ENCODE assay signal across 13 cellular contexts in the genomic region with DNA sequence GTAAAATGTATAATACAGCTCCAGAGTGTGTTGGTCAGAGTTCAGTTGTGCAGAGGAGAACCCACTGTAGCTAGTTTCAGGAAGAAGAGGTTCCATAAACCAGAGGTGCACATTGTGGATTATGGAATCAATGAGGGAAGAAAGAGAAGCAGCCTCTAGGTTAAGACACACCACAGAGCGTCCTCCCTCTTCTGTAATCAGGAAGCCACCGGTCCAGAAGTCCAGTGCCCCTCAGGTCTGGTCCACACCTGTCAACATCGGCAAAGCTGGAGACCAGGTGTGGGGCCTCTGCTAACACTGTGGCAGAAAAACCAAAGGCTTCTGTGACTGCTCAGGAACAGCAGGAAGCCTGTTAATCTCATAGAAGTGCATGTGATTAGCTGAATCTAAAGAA. TPM values are rescaled to one million over a fixed set of nuclear protein-coding genes. Genes with fewer than 3 reads are reported as not detected.
DNase-seq lines count a peak whose midpoint lies in the region; ATAC-seq and TF ChIP-seq lines count a peak whose summit lies in the region.
"Had no signal": no experiment of that assay in that cellular context is flagged by ENCODE, and none has a peak within 500 bp of the region (broad histone marks: within the 10 kb centered on the region; RNA-seq: fewer than 3 reads in every experiment).

No MANE protein-coding gene starts in this region.

- H3K4me1 ChIP-seq in heart left ventricle (peaks cover 3 to 61% (median 41%) of the 10 kb centered on the region in 12 donors), vagina (peaks cover 45% of the 10 kb centered on the region)
- no peaks in the 10 kb centered on the region for H3K4me1 ChIP-seq in naive thymus-derived CD4-positive, alpha-beta T cell (ENCODE audit: control insufficient read depth in 2 of 2, insufficient read depth in 2 of 2, low read length in 2 of 2)

- POLR2A ChIA-PET in naive thymus-derived CD4-positive, alpha-beta T cell (lab: Charles Lee), result interaction anchor here (0.5 to 3.6 kb wide), 4 partner anchors 19 to 130 kb away, joined by 3 to 31 read pairs (median 16); no protein-coding TSS in a partner anchor

- CTCF ChIA-PET in naive thymus-derived CD4-positive, alpha-beta T cell (lab: Charles Lee), result interaction anchor here (0.6 kb wide), 1 partner anchor 127 kb away, joined by 4 read pairs; no protein-coding TSS in a partner anchor

- peaks cover 10 to 11% of the 10 kb centered on the region in 2 donors for H3K4me1 Mint-ChIP-seq in effector memory CD8-positive, alpha-beta T cell (ENCODE audit: low read depth in 2 of 2)
- H3K4me1 Mint-ChIP-seq in naive thymus-derived CD4-positive, alpha-beta T cell, result peaks cover 3 to 40% (median 29%) of the 10 kb centered on the region in 7 donors

- WGBS in heart left ventricle, 4 donors, result 44 to 50% (median 47%) methylated on average over 3 of the region's 3 CpGs

- peak overlapping the region; percentile 44 to 90 for H3K27ac Mint-ChIP-seq in effector memory CD8-positive, alpha-beta T cell
- H3K27ac Mint-ChIP-seq in naive thymus-derived CD4-positive, alpha-beta T cell, result peak overlapping the region in 6 of 9 donors; percentile 2 to 84 (median 54)

- TF ChIP-seq CTCF in heart left ventricle (IDR thresholded peaks at IDR 0.05) (no peak), vagina (IDR thresholded peaks at IDR 0.05) (no peak)

- no peaks in the 10 kb centered on the region for H3K9me3 Mint-ChIP-seq in effector memory CD8-positive, alpha-beta T cell
- peaks cover 0 to 2% (median 0%) of the 10 kb centered on the region in 11 donors for H3K9me3 Mint-ChIP-seq in naive thymus-derived CD4-positive, alpha-beta T cell
- H3K9me3 Mint-ChIP-seq: dendritic cell treated with granulocyte-macrophage colony-stimulating factor and Interleukin-4, amounts not matched to agents 40 ng/mL and 50 ng/mL, for 4 days had no signal

- H3K36me3 ChIP-seq in heart left ventricle (peaks cover 0 to 77% (median 58%) of the 10 kb centered on the region in 9 donors), vagina (peaks cover 0 to 7% of the 10 kb centered on the region in 2 donors)
- peaks cover 0 to 75% (median 1%) of the 10 kb centered on the region in 3 experiments for H3K36me3 ChIP-seq in naive thymus-derived CD4-positive, alpha-beta T cell (ENCODE audit: control insufficient read depth in 2 of 3, insufficient read depth in 3 of 3, low read length in 3 of 3)

- peak overlapping the region in 1 of 12 donors; percentile 47 for H3K4me3 ChIP-seq in heart left ventricle
- H3K4me3 ChIP-seq in naive thymus-derived CD4-positive, alpha-beta T cell (ENCODE audit: low read length), result no peak overlapping the region
- H3K4me3 ChIP-seq in vagina, result no peak overlapping the region
- H3K4me3 ChIP-seq: skin epidermis had no signal

- ATAC-seq in heart left ventricle (no peak), GM18505 (IDR thresholded peaks at IDR 0.05; ENCODE audit: unreplicated experiment) (no peak), HG03521 (IDR thresholded peaks at IDR 0.05; ENCODE audit: unreplicated experiment) (no peak)
- no peak for ATAC-seq in effector memory CD8-positive, alpha-beta T cell (replicated peaks)
- no peak for ATAC-seq in naive thymus-derived CD4-positive, alpha-beta T cell

- H3K27ac ChIP-seq in heart left ventricle, result peak overlapping the region in 11 of 12 donors; percentile 61 to 94 (median 88)
- H3K27ac ChIP-seq in naive thymus-derived CD4-positive, alpha-beta T cell (ENCODE audit: low read depth, low read length), result no peak overlapping the region
- peak overlapping the region; percentile 12 for H3K27ac ChIP-seq in vagina

- H3K4me3 Mint-ChIP-seq in effector memory CD8-positive, alpha-beta T cell, result no peak overlapping the region
- no peak overlapping the region for H3K4me3 Mint-ChIP-seq in naive thymus-derived CD4-positive, alpha-beta T cell

- peaks cover 40% of the 10 kb centered on the region for H3K36me3 Mint-ChIP-seq in effector memory CD8-positive, alpha-beta T cell (ENCODE audit: insufficient read depth)
- H3K36me3 Mint-ChIP-seq in naive thymus-derived CD4-positive, alpha-beta T cell, result peaks cover 0 to 27% (median 5%) of the 10 kb centered on the region in 5 donors

- H3K9me3 ChIP-seq in heart left ventricle, result no peaks in the 10 kb centered on the region
- no peaks in the 10 kb centered on the region for H3K9me3 ChIP-seq in naive thymus-derived CD4-positive, alpha-beta T cell (ENCODE audit: control insufficient read depth in 2 of 3, low read length in 3 of 3)
- H3K9me3 ChIP-seq in vagina, result no peaks in the 10 kb centered on the region

- H3K27me3 ChIP-seq in heart left ventricle, result no peaks in the 10 kb centered on the region
- no peaks in the 10 kb centered on the region for H3K27me3 ChIP-seq in naive thymus-derived CD4-positive, alpha-beta T cell (ENCODE audit: control insufficient read depth in 2 of 2, insufficient read depth in 2 of 2, low read length in 2 of 2)
- H3K27me3 ChIP-seq in vagina, result no peaks in the 10 kb centered on the region

- intact Hi-C loops in heart left ventricle (cut with DNase I) (loop anchor here in 3 of 10 donors (5.0 kb wide), 2 partner anchors 54 to 124 kb away; partner anchors contain the start of genes MAP3K3 (in 2 of the 3) and DCAF7 (in 1 of the 3)), cardiac septum (cut with DNase I) (no loop called here), vagina (cut with DNase I) (no loop called here)
- intact Hi-C loops in naive thymus-derived CD4-positive, alpha-beta T cell (cut with micrococcal nuclease), result no loop called here

- TF ChIP-seq POLR2A in heart left ventricle (IDR thresholded peaks at IDR 0.05) (no peak), vagina (IDR thresholded peaks at IDR 0.05) (no peak), GM18505 (IDR thresholded peaks at IDR 0.05; ENCODE audit: borderline replicate concordance, extremely low read depth, insufficient read depth, insufficient read length) (no peak)

- H3K27me3 Mint-ChIP-seq in effector memory CD8-positive, alpha-beta T cell, result no peaks in the 10 kb centered on the region
- no peaks in the 10 kb centered on the region for H3K27me3 Mint-ChIP-seq in naive thymus-derived CD4-positive, alpha-beta T cell
- H3K27me3 Mint-ChIP-seq: dendritic cell treated with granulocyte-macrophage colony-stimulating factor and Interleukin-4, amounts not matched to agents 40 ng/mL and 50 ng/mL, for 4 days had no signal

- DNase-seq in heart left ventricle (no peak), cardiac septum (ENCODE audit: low spot score) (no peak), vagina (ENCODE audit: extremely low spot score in 2 of 2) (no peak)
- no peak for DNase-seq in effector memory CD8-positive, alpha-beta T cell
- no peak for DNase-seq in naive thymus-derived CD4-positive, alpha-beta T cell
- DNase-seq in activated CD4-positive, alpha-beta T cell treated with anti-CD3 and anti-CD28 coated beads for 1 hour, result no peak
- DNase-seq: activated CD4-positive, CD25-positive, alpha-beta regulatory T cell; activated CD8-positive, alpha-beta memory T cell treated with anti-CD3 and anti-CD28 coated beads, Interleukin-2, amount 50 U/mL, for 48 hours; MM.1S had no signal

RNA-seq across cellular contexts. Expression of gene LIMD2, which starts 23.4 kb away (rescaled TPM):
- 10 to 100 TPM in 2 of 9 donors, 1 to 10 TPM in 7; 1.9 to 48.0 (median 3.4) TPM for total RNA-seq in heart left ventricle
- 1 to 10 TPM; 4.0 to 5.4 TPM for polyA plus RNA-seq in heart left ventricle
- 7.5 TPM for total RNA-seq in cardiac septum
- total RNA-seq in naive thymus-derived CD4-positive, alpha-beta T cell, result 100 to 1,000 TPM; 575 to 937 (median 595) TPM
- polyA plus RNA-seq in naive thymus-derived CD4-positive, alpha-beta T cell, result 100 to 1,000 TPM; 542 to 792 TPM
- total RNA-seq in vagina, result 22.6 TPM

RNA-seq across cellular contexts. Expression of gene MAP3K3, which starts 54.3 kb away (rescaled TPM):
- total RNA-seq in heart left ventricle, result 100 to 1,000 TPM in 1 of 9 donors, 10 to 100 TPM in 8; 31.0 to 102 (median 58.0) TPM
- 10 to 100 TPM; 20.5 to 70.9 TPM for polyA plus RNA-seq in heart left ventricle
- total RNA-seq in cardiac septum, result 101 TPM
- 100 to 1,000 TPM in 1 of 5 experiments, 10 to 100 TPM in 4; 37.5 to 105 (median 85.5) TPM for total RNA-seq in naive thymus-derived CD4-positive, alpha-beta T cell
- polyA plus RNA-seq in naive thymus-derived CD4-positive, alpha-beta T cell, result 10 to 100 TPM; 29.4 to 45.2 TPM
- 35.4 TPM for total RNA-seq in vagina

Comparison
In these comparisons a context has a peak if more than half of its experiments do, and no peak if none do; other contexts are left out.
1. RNA of gene LIMD2, which starts 23.4 kb away (total RNA-seq): 575 to 937 TPM in naive thymus-derived CD4-positive, alpha-beta T cell; 22.6 TPM in vagina (single experiment), 7.5 TPM in cardiac septum (single experiment) and 1.9 to 48.0 TPM in heart left ventricle; every median in the first group is over 10 times any median in the second.